In genomic region chr4:87042986-87043820, GRCh38 we compare ENCODE assay signal across 12 cellular contexts.
DNase-seq lines count a peak whose midpoint lies in the region; ATAC-seq and TF ChIP-seq lines count a peak whose summit lies in the region.
"Had no signal": no experiment of that assay in that cellular context is flagged by ENCODE, and none has a peak within 500 bp of the region (broad histone marks: within the 10 kb centered on the region; RNA-seq: fewer than 3 reads in every experiment).

No MANE protein-coding gene starts in this region.

- peaks cover 25 to 96% (median 88%) of the 10 kb centered on the region in 9 donors for H3K4me1 ChIP-seq in heart right ventricle
- peaks cover 67% of the 10 kb centered on the region for H3K4me1 ChIP-seq in upper lobe of right lung
- H3K4me1 ChIP-seq in MM.1S (ENCODE audit: low read length): peaks cover 4% of the 10 kb centered on the region; the same call in 1 of the 2 replicates

- DNase-seq in heart right ventricle (no peak), left ventricle myocardium superior (no peak), kidney glomerular epithelial cell (lab: John Stamatoyannopoulos, UW) (peak; percentile 63), upper lobe of right lung (no peak), D341Med (ENCODE audit: low spot score) (no peak), MM.1S (no peak), UCSD-AML1 (lab: John Stamatoyannopoulos, UW; ENCODE audit: unreplicated experiment) (no peak)
- DNase-seq: activated T-cell treated with anti-CD3 and anti-CD28 coated beads, Interleukin-2, amount 50 U/mL, for 1 hour; GDM1; NCI-H510A treated with DMSO at 0.1 percent for 48 hours; retina had no signal

- intact Hi-C loops in heart right ventricle (cut with DNase I): no loop called here
- intact Hi-C loops in left ventricle myocardium superior (cut with micrococcal nuclease): no loop called here
- intact Hi-C loops in upper lobe of right lung (cut with DNase I): no loop called here

- H3F3A ChIP-seq in MM.1S (ENCODE audit: insufficient read depth, low read length): no peaks in the 10 kb centered on the region

- no peak overlapping the region for H3K4me2 ChIP-seq in MM.1S (ENCODE audit: low read depth, low read length)

- peaks cover 100% of the 10 kb centered on the region for H3K79me2 ChIP-seq in MM.1S (ENCODE audit: low read length)

- peaks cover 46% of the 10 kb centered on the region for H4K20me1 ChIP-seq in MM.1S (ENCODE audit: insufficient read depth, low read length)

- no peak overlapping the region for H3K9ac ChIP-seq in MM.1S (ENCODE audit: low read length)

- H3K9me2 ChIP-seq in MM.1S (replicated peaks; ENCODE audit: insufficient read depth, low read length): no peaks in the 10 kb centered on the region

- no peak for ATAC-seq in heart right ventricle
- no peak for ATAC-seq in left ventricle myocardium superior
- peak; percentile 55 for ATAC-seq in HG03432 (IDR thresholded peaks at IDR 0.05; ENCODE audit: unreplicated experiment)
- ATAC-seq in upper lobe of right lung: no peak

- no peak overlapping the region for H2AFZ ChIP-seq in MM.1S (ENCODE audit: low read length)

- 90 to 91% methylated on average over 4 of the region's 4 CpGs for WGBS in heart right ventricle, 2 donors

- H3K27ac ChIP-seq in heart right ventricle (peak overlapping the region in 7 of 10 donors; percentile 18 to 95 (median 85)), upper lobe of right lung (peak overlapping the region; percentile 58), MM.1S (ENCODE audit: low read length) (no peak overlapping the region)

- H3K27me3 ChIP-seq in heart right ventricle (no peaks in the 10 kb centered on the region), upper lobe of right lung (no peaks in the 10 kb centered on the region), MM.1S (replicated peaks; ENCODE audit: insufficient read depth, low read length) (no peaks in the 10 kb centered on the region)

- H3K4me3 ChIP-seq in heart right ventricle: no peak overlapping the region
- no peak overlapping the region for H3K4me3 ChIP-seq in upper lobe of right lung
- no peak overlapping the region for H3K4me3 ChIP-seq in MM.1S (ENCODE audit: low read length)

- H3K9me3 ChIP-seq in heart right ventricle: no peaks in the 10 kb centered on the region
- no peaks in the 10 kb centered on the region for H3K9me3 ChIP-seq in upper lobe of right lung
- H3K9me3 ChIP-seq in MM.1S (replicated peaks; ENCODE audit: insufficient read depth, low read length): no peaks in the 10 kb centered on the region

- H3K36me3 ChIP-seq in heart right ventricle (peaks cover 0 to 20% (median 10%) of the 10 kb centered on the region in 9 donors), upper lobe of right lung (peaks cover 14% of the 10 kb centered on the region), MM.1S (replicated peaks; ENCODE audit: insufficient read depth, low read length) (0 out of 2 replicates have a peak, but pooled peaks cover 5% of the 10 kb centered on the region)

- no peak for TF ChIP-seq CTCF in heart right ventricle (IDR thresholded peaks at IDR 0.05)
- no peak for TF ChIP-seq CTCF in upper lobe of right lung (IDR thresholded peaks at IDR 0.05)
- no peak for TF ChIP-seq CTCF in MM.1S (IDR thresholded peaks at IDR 0.05; ENCODE audit: low read length)
